In genomic region chr11:118319031-118319814, GRCh38 we compare ENCODE assay signal across 13 cellular contexts. TPM values are rescaled to one million over a fixed set of nuclear protein-coding genes. Genes with fewer than 3 reads are reported as not detected.
DNase-seq lines count a peak whose midpoint lies in the region; ATAC-seq and TF ChIP-seq lines count a peak whose summit lies in the region.
"Had no signal": no experiment of that assay in that cellular context is flagged by ENCODE, and none has a peak within 500 bp of the region (broad histone marks: within the 10 kb centered on the region; RNA-seq: fewer than 3 reads in every experiment).

No MANE protein-coding gene starts in this region.

- H3K27ac Mint-ChIP-seq in effector memory CD8-positive, alpha-beta T cell: peak overlapping the region; percentile 75 to 90

- H3K9me3 ChIP-seq in right atrium auricular region (no peaks in the 10 kb centered on the region), upper lobe of left lung (no peaks in the 10 kb centered on the region)
- H3K9me3 ChIP-seq: BE2C, uterus had no signal

- H3K27ac ChIP-seq in right atrium auricular region (no peak overlapping the region), upper lobe of left lung (peak overlapping the region; percentile 35 to 48 (median 42))
- H3K27ac ChIP-seq: uterus, VCaP had no signal

- DNase-seq in Right ventricle myocardium superior (no peak), right atrium auricular region (ENCODE audit: low spot score) (no peak), SIG-M5 treated with dmso at 0.1 percent for 504 hours (lab: John Stamatoyannopoulos, UW; ENCODE audit: unreplicated experiment) (peak; percentile 88), upper lobe of left lung (peak in 1 of 2 donors; percentile 37), posterior cingulate gyrus (no peak), epidermal melanocyte (ENCODE audit: insufficient read length, low spot score) (no peak)
- DNase-seq in effector memory CD8-positive, alpha-beta T cell: no peak
- DNase-seq: BE2C, uterus had no signal

- no peaks in the 10 kb centered on the region for H3K9me3 Mint-ChIP-seq in effector memory CD8-positive, alpha-beta T cell

- H3K4me1 ChIP-seq in right atrium auricular region (peaks cover 0 to 9% of the 10 kb centered on the region in 2 donors), upper lobe of left lung (peaks cover 34 to 53% (median 43%) of the 10 kb centered on the region in 4 donors)
- H3K4me1 ChIP-seq: BE2C, uterus had no signal

- peak; percentile 47 for ATAC-seq in Right ventricle myocardium superior (ENCODE audit: poor library complexity)
- no peak for ATAC-seq in effector memory CD8-positive, alpha-beta T cell (replicated peaks)
- peak; percentile 64 for ATAC-seq in upper lobe of left lung (ENCODE audit: low FRiP score in 2 of 2)
- ATAC-seq in HG03457 (IDR thresholded peaks at IDR 0.05; ENCODE audit: unreplicated experiment): no peak

- H3K4me3 Mint-ChIP-seq in effector memory CD8-positive, alpha-beta T cell: peak overlapping the region; percentile 11 to 41

- H3K36me3 Mint-ChIP-seq in effector memory CD8-positive, alpha-beta T cell (ENCODE audit: insufficient read depth): peaks cover 39% of the 10 kb centered on the region

- WGBS in upper lobe of left lung, 2 donors: 51 to 71% methylated on average over 4 of the region's 4 CpGs

- peaks cover 60 to 62% of the 10 kb centered on the region in 2 donors for H3K4me1 Mint-ChIP-seq in effector memory CD8-positive, alpha-beta T cell (ENCODE audit: low read depth in 2 of 2)

- no peaks in the 10 kb centered on the region for H3K36me3 ChIP-seq in right atrium auricular region
- H3K36me3 ChIP-seq in upper lobe of left lung: no peaks in the 10 kb centered on the region
- H3K36me3 ChIP-seq: BE2C, uterus had no signal

- no peak for TF ChIP-seq CTCF in right atrium auricular region (IDR thresholded peaks at IDR 0.05)
- TF ChIP-seq CTCF in upper lobe of left lung (IDR thresholded peaks at IDR 0.05): no peak

- intact Hi-C loops in Right ventricle myocardium superior (cut with DNase I): no loop called here
- intact Hi-C loops in posterior cingulate gyrus (cut with DNase I): no loop called here

- no peak for TF ChIP-seq EP300 in upper lobe of left lung (IDR thresholded peaks at IDR 0.05)

- H3K27me3 ChIP-seq in right atrium auricular region: no peaks in the 10 kb centered on the region
- H3K27me3 ChIP-seq in upper lobe of left lung: no peaks in the 10 kb centered on the region
- H3K27me3 ChIP-seq: uterus had no signal

- TF ChIP-seq POLR2A in upper lobe of left lung (IDR thresholded peaks at IDR 0.05): no peak

- H3K4me3 ChIP-seq in right atrium auricular region (no peak overlapping the region), upper lobe of left lung (no peak overlapping the region)
- H3K4me3 ChIP-seq: uterus had no signal

- no peaks in the 10 kb centered on the region for H3K27me3 Mint-ChIP-seq in effector memory CD8-positive, alpha-beta T cell

RNA-seq across cellular contexts. Expression of gene CD3E, which starts 14.7 kb away (rescaled TPM):
- total RNA-seq in Right ventricle myocardium superior (0.38 TPM), right atrium auricular region (1 to 10 TPM in 1 of 2 donors, not detected in 1; 1.8 TPM), upper lobe of left lung (10 to 100 TPM in 2 of 6 donors, 1 to 10 TPM in 4; 3.9 to 13.6 (median 9.1) TPM)
- total RNA-seq: H4, skeletal muscle tissue had no signal

RNA-seq across cellular contexts. Expression of gene CD3D, which starts 23.3 kb away (rescaled TPM):
- total RNA-seq in Right ventricle myocardium superior (0.62 TPM), right atrium auricular region (1 to 10 TPM in 1 of 2 donors, not detected in 1; 1.5 TPM), upper lobe of left lung (10 to 100 TPM in 3 of 6 donors, 1 to 10 TPM in 3; 4.1 to 22.3 (median 7.6) TPM)
- total RNA-seq: H4, skeletal muscle tissue had no signal

RNA-seq across cellular contexts. Expression of gene CD3G, which starts 24.9 kb away (rescaled TPM):
- total RNA-seq in Right ventricle myocardium superior (not detected), right atrium auricular region (under 1 TPM in 1 of 2 donors, not detected in 1; 0.24 TPM), upper lobe of left lung (1 to 10 TPM in 4 of 6 donors, under 1 TPM in 1, not detected in 1; 1.00 to 5.5 (median 1.9) TPM)
- total RNA-seq: H4 had no signal

RNA-seq across cellular contexts. Expression of gene UBE4A, which starts 40.2 kb away (rescaled TPM):
- total RNA-seq in Right ventricle myocardium superior (33.2 TPM), right atrium auricular region (10 to 100 TPM; 46.3 to 53.4 TPM), upper lobe of left lung (10 to 100 TPM; 22.5 to 49.2 (median 38.2) TPM)

RNA-seq across cellular contexts. Expression of gene MPZL2, which starts 55.1 kb away (rescaled TPM):
- total RNA-seq in Right ventricle myocardium superior (9.8 TPM), right atrium auricular region (10 to 100 TPM; 13.8 to 16.8 TPM), upper lobe of left lung (100 to 1,000 TPM in 3 of 6 donors, 10 to 100 TPM in 3; 51.6 to 146 (median 110) TPM)

Comparison
In these comparisons a context has a peak if more than half of its experiments do, and no peak if none do; other contexts are left out.
1. ATAC-seq: peak in Right ventricle myocardium superior (single experiment) and upper lobe of left lung (2 of 2); none in effector memory CD8-positive, alpha-beta T cell (single experiment) and HG03457 (single experiment).
2. H3K27ac ChIP-seq: peak in upper lobe of left lung (4 of 4); none in right atrium auricular region (0 of 2).